Comparison of ENCODE assay signal across 8 cellular contexts in genomic region chr13:27379694-27380596, GRCh38. TPM values are rescaled to one million over a fixed set of nuclear protein-coding genes. Genes with fewer than 3 reads are reported as not detected.
A peak's percentile ranks its signal among the peaks of the same experiment; 100 is the strongest.
DNase-seq lines count a peak whose midpoint lies in the region; ATAC-seq and TF ChIP-seq lines count a peak whose summit lies in the region.

No MANE protein-coding gene starts in this region.

- ATAC-seq in HG03159 (IDR thresholded peaks at IDR 0.05; ENCODE audit: unreplicated experiment): no peak
- ATAC-seq in HG03442 (IDR thresholded peaks at IDR 0.05; ENCODE audit: unreplicated experiment): no peak

- H3K27me3 Mint-ChIP-seq in activated T-cell treated with anti-CD3 and anti-CD28 coated beads, Interleukin-2, amount 50 U/mL, for 24 hours: peaks cover 22% of the 10 kb centered on the region

- no peak overlapping the region for H3K27ac Mint-ChIP-seq in activated T-cell treated with anti-CD3 and anti-CD28 coated beads, Interleukin-2, amount 50 U/mL, for 24 hours

- H3K36me3 ChIP-seq in BJ (ENCODE audit: control insufficient read depth, insufficient read depth, low read length): no peaks in the 10 kb centered on the region

- POLR2A ChIA-PET in BJ (lab: Charles Lee): no interaction called here

- no peaks in the 10 kb centered on the region for H3K36me3 Mint-ChIP-seq in activated T-cell treated with anti-CD3 and anti-CD28 coated beads, Interleukin-2, amount 50 U/mL, for 24 hours (ENCODE audit: low read depth)

- CTCF ChIA-PET in BJ (lab: Yijun Ruan, JAX): interaction anchor here (0.6 to 7.2 kb wide), 11 partner anchors 12 to 597 kb away, joined by 3 to 65 read pairs (median 4); partner anchors contain the start of gene MTIF3

- H3K9me3 Mint-ChIP-seq in activated T-cell treated with anti-CD3 and anti-CD28 coated beads, Interleukin-2, amount 50 U/mL, for 24 hours: no peaks in the 10 kb centered on the region

- no peaks in the 10 kb centered on the region for H3K4me1 Mint-ChIP-seq in activated T-cell treated with anti-CD3 and anti-CD28 coated beads, Interleukin-2, amount 50 U/mL, for 24 hours (ENCODE audit: low read depth)

- DNase-seq in BJ (ENCODE audit: low read depth): no peak
- peak; percentile 36 for DNase-seq in HCEC 1CT
- DNase-seq in NOMO-1 treated with DMSO at 0.1 percent for 48 hours (lab: John Stamatoyannopoulos, UW; ENCODE audit: unreplicated experiment): peak; percentile 83
- peak; percentile 70 for DNase-seq in activated T-cell treated with anti-CD3 and anti-CD28 coated beads, Interleukin-2, amount 50 U/mL, for 24 hours
- DNase-seq in fibroblast of the aortic adventitia (ENCODE audit: low read depth): peak; percentile 62
- DNase-seq in pons (ENCODE audit: low spot score): peak; percentile 47

- peaks cover 19% of the 10 kb centered on the region for H3K27me3 ChIP-seq in BJ (ENCODE audit: control insufficient read depth, insufficient read depth, low read length)

- TF ChIP-seq CTCF in BJ (IDR thresholded peaks at IDR 0.05; ENCODE audit: insufficient read depth, low read depth, low read length): peak; percentile 68
- peak; percentile 75 for TF ChIP-seq CTCF in fibroblast of the aortic adventitia (IDR thresholded peaks at IDR 0.05; ENCODE audit: insufficient read depth, low read length)

- no peak overlapping the region for H3K4me3 Mint-ChIP-seq in activated T-cell treated with anti-CD3 and anti-CD28 coated beads, Interleukin-2, amount 50 U/mL, for 24 hours

- H3K4me3 ChIP-seq in BJ (ENCODE audit: low read depth, low read length) (no peak overlapping the region), fibroblast of the aortic adventitia (ENCODE audit: low read depth, low read length) (no peak overlapping the region)

RNA-seq across cellular contexts. Expression of gene GTF3A, which starts 44.5 kb away (rescaled TPM):
- 42.7 and 60.5 TPM in 2 replicates for polyA plus RNA-seq in BJ (2011; rRNA removed)
- 22.4 and 25.3 TPM in 2 replicates for polyA minus RNA-seq in BJ (2011; rRNA and poly(A)+ RNA removed)
- 46.6 and 190 TPM in 2 replicates for total RNA-seq in fibroblast of the aortic adventitia (ENCODE audit: low replicate concordance)
